Comparison of ENCODE assay signal across 31 cellular contexts in the genomic region with DNA sequence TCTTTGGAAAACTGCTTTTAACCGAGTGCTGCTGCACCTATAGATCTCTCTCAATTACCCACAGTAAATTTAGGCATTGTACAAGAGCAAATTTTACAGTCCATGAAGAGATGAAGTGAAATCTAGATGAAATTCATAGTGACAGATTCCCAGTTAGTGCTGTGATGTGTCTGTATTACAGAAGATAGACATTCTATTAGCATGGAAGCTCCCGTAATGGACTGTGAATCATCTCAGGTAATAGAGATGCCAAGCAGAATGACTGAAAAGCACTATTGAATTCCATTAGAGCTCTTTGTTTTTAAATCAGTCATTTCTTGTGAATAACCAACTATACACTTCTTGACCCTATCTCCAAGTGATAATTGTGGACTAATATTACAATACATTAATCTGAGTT.
"Had no signal": no experiment of that assay in that cellular context is flagged by ENCODE, and none has a peak within 500 bp of the region (broad histone marks: within the 10 kb centered on the region; RNA-seq: fewer than 3 reads in every experiment).

No MANE protein-coding gene starts in this region.

- H3K27me3 ChIP-seq: ascending aorta, cardiac muscle cell, colonic mucosa had no signal

- H3K9me3 Mint-ChIP-seq: activated CD4-positive, alpha-beta memory T cell treated with anti-CD3 and anti-CD28 coated beads, Interleukin-2, amount 10 ng/mL, durations not matched to agents 7 days and 5 days; activated CD4-positive, alpha-beta T cell treated with anti-CD3 and anti-CD28 coated beads, Interleukin-2, amount 10 ng/mL, durations not matched to agents 7 days and 5 days; activated naive CD4-positive, alpha-beta T cell treated with anti-CD3 and anti-CD28 coated beads, Interleukin-2, amount 10 ng/mL, durations not matched to agents 7 days and 5 days; activated naive CD4-positive, alpha-beta T cell treated with anti-CD3 and anti-CD28 coated beads, Interleukin-2, amount 50 U/mL, for 72 hours; activated naive CD8-positive, alpha-beta T cell treated with anti-CD3 and anti-CD28 coated beads, Interleukin-2, amount 10 ng/mL, durations not matched to agents 7 days and 5 days; activated T-cell treated with anti-CD3 and anti-CD28 coated beads, Interleukin-2, amount 50 U/mL, for 24 hours; activated T-cell treated with anti-CD3 and anti-CD28 coated beads, Interleukin-2, amount 50 U/mL, for 72 hours; brain; T-helper 2 cell treated with Interferon-gamma antibody and Interleukin-4, amounts not matched to agents 5 μg/mL and 100 μg/mL, for 36 hours; WTC11 had no signal

- H3K4me1 Mint-ChIP-seq: activated naive CD4-positive, alpha-beta T cell treated with anti-CD3 and anti-CD28 coated beads, Interleukin-2, amount 10 ng/mL, durations not matched to agents 7 days and 5 days; T-helper 17 cell had no signal

- FAIRE-seq: endometrium, frontal cortex had no signal

- H3K36me3 Mint-ChIP-seq: activated naive CD4-positive, alpha-beta T cell treated with anti-CD3 and anti-CD28 coated beads, Interleukin-2, amount 10 ng/mL, durations not matched to agents 7 days and 5 days; activated naive CD4-positive, alpha-beta T cell treated with anti-CD3 and anti-CD28 coated beads, Interleukin-2, amount 50 U/mL, for 72 hours; activated naive CD8-positive, alpha-beta T cell treated with anti-CD3 and anti-CD28 coated beads, Interleukin-2, amount 10 ng/mL, durations not matched to agents 7 days and 5 days; brain; WTC11 had no signal

- DNase-seq: activated CD4-positive, alpha-beta memory T cell treated with anti-CD3 and anti-CD28 coated beads, Interleukin-2, amount 10 ng/mL, durations not matched to agents 7 days and 5 days; activated CD4-positive, alpha-beta T cell treated with anti-CD3 and anti-CD28 coated beads for 1 hour; activated CD4-positive, alpha-beta T cell treated with anti-CD3 and anti-CD28 coated beads for 4 hours; activated CD4-positive, alpha-beta T cell treated with anti-CD3 and anti-CD28 coated beads, Interleukin-2, amount 10 ng/mL, durations not matched to agents 7 days and 5 days; activated CD4-positive, alpha-beta T cell treated with anti-CD3 and anti-CD28 coated beads, Interleukin-2, amount 50 U/mL, for 4 hours; activated CD8-positive, alpha-beta memory T cell treated with anti-CD3 and anti-CD28 coated beads, Interleukin-2, amount 50 U/mL, for 48 hours; activated gamma-delta T cell; activated naive CD4-positive, alpha-beta T cell; activated naive CD4-positive, alpha-beta T cell treated with anti-CD3 and anti-CD28 coated beads, Interleukin-2, amount 10 ng/mL, durations not matched to agents 7 days and 5 days; activated naive CD8-positive, alpha-beta T cell treated with anti-CD3 and anti-CD28 coated beads, Interleukin-2, amount 10 ng/mL, durations not matched to agents 7 days and 5 days; activated T-cell treated with anti-CD3 and anti-CD28 coated beads for 4 hours; activated T-cell treated with anti-CD3 and anti-CD28 coated beads, Interleukin-2, amount 50 U/mL, for 24 hours; activated T-cell treated with anti-CD3 and anti-CD28 coated beads, Interleukin-2, amount 50 U/mL, for 72 hours; central memory CD4-positive, alpha-beta T cell; cerebellar nuclear complex; colonic mucosa; effector CD8-positive, alpha-beta T cell; foreskin fibroblast; T-helper 1 cell; T-helper 17 cell; T1000 had no signal

- H3K4me3 Mint-ChIP-seq: activated CD4-positive, alpha-beta memory T cell treated with anti-CD3 and anti-CD28 coated beads, Interleukin-2, amount 10 ng/mL, durations not matched to agents 7 days and 5 days; activated CD4-positive, alpha-beta T cell treated with anti-CD3 and anti-CD28 coated beads, Interleukin-2, amount 10 ng/mL, durations not matched to agents 7 days and 5 days; activated naive CD4-positive, alpha-beta T cell treated with anti-CD3 and anti-CD28 coated beads, Interleukin-2, amount 10 ng/mL, durations not matched to agents 7 days and 5 days; activated naive CD8-positive, alpha-beta T cell treated with anti-CD3 and anti-CD28 coated beads, Interleukin-2, amount 10 ng/mL, durations not matched to agents 7 days and 5 days; activated T-cell treated with anti-CD3 and anti-CD28 coated beads, Interleukin-2, amount 50 U/mL, for 24 hours; activated T-cell treated with anti-CD3 and anti-CD28 coated beads, Interleukin-2, amount 50 U/mL, for 72 hours; T-helper 17 cell; T-helper 2 cell treated with Interferon-gamma antibody and Interleukin-4, amounts not matched to agents 5 μg/mL and 100 μg/mL, for 36 hours; WTC11 had no signal

- H3K4me1 ChIP-seq: ascending aorta, breast epithelium, colonic mucosa had no signal

- H3K4me3 ChIP-seq: ascending aorta, breast epithelium, cardiac muscle cell, colonic mucosa had no signal

- H3K36me3 ChIP-seq: ascending aorta, breast epithelium, cardiac muscle cell, colonic mucosa had no signal

- ATAC-seq: activated naive CD4-positive, alpha-beta T cell treated with anti-CD3 and anti-CD28 coated beads, Interleukin-2, amount 50 U/mL, for 72 hours; activated T-cell treated with anti-CD3 and anti-CD28 coated beads, Interleukin-2, amount 50 U/mL, for 72 hours; esophagus mucosa; T-helper 17 cell; WTC11 had no signal

- H3K9me3 ChIP-seq: ascending aorta, breast epithelium, colonic mucosa had no signal

- H3K27ac Mint-ChIP-seq: activated CD4-positive, alpha-beta memory T cell treated with anti-CD3 and anti-CD28 coated beads, Interleukin-2, amount 10 ng/mL, durations not matched to agents 7 days and 5 days; activated CD4-positive, alpha-beta T cell treated with anti-CD3 and anti-CD28 coated beads, Interleukin-2, amount 10 ng/mL, durations not matched to agents 7 days and 5 days; activated naive CD4-positive, alpha-beta T cell treated with anti-CD3 and anti-CD28 coated beads, Interleukin-2, amount 10 ng/mL, durations not matched to agents 7 days and 5 days; activated naive CD4-positive, alpha-beta T cell treated with anti-CD3 and anti-CD28 coated beads, Interleukin-2, amount 50 U/mL, for 72 hours; activated naive CD8-positive, alpha-beta T cell treated with anti-CD3 and anti-CD28 coated beads, Interleukin-2, amount 10 ng/mL, durations not matched to agents 7 days and 5 days; activated T-cell treated with anti-CD3 and anti-CD28 coated beads, Interleukin-2, amount 50 U/mL, for 24 hours; activated T-cell treated with anti-CD3 and anti-CD28 coated beads, Interleukin-2, amount 50 U/mL, for 72 hours; T-helper 17 cell; T-helper 2 cell treated with Interferon-gamma antibody and Interleukin-4, amounts not matched to agents 5 μg/mL and 100 μg/mL, for 36 hours; WTC11 had no signal

- H3K27ac ChIP-seq: ascending aorta, breast epithelium, cardiac muscle cell, colonic mucosa had no signal
